ENCODE assay signal across 10 cellular contexts in the genomic region with DNA sequence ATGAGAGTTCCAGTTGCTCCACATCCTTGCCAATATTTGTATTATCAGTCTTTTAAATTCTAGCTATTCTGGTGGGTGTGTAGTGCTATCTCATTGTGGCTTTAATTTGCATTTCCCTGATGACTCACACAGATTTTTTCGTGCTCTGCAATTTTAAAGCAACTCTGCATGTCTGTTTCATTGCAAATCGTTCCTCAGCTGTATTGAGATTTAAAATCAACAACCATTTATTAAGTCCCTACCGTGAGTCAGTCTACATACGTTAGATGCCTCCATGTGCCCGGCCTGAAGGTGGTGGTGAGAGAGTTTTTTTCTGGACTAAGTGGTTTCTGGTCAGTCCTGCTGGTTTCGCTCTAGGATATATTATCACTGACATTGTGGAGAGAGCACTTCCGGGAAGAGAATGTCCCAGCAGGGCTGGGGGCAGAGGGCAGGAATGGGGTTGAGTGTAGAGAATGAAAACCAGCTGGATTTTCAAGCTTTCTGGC. TPM values are rescaled to one million over a fixed set of nuclear protein-coding genes. Genes with fewer than 3 reads are reported as not detected.
DNase-seq lines count a peak whose midpoint lies in the region; ATAC-seq and TF ChIP-seq lines count a peak whose summit lies in the region.
"Had no signal": no experiment of that assay in that cellular context is flagged by ENCODE, and none has a peak within 500 bp of the region (broad histone marks: within the 10 kb centered on the region; RNA-seq: fewer than 3 reads in every experiment).

No MANE protein-coding gene starts in this region.

- no peak overlapping the region for H3K4me3 ChIP-seq in fibroblast of mammary gland (ENCODE audit: control insufficient read depth, low read depth, low read length)

- DNase-seq in GM03348 (ENCODE audit: low spot score) (peak; percentile 32), RPMI7951 (ENCODE audit: low read depth) (peak; percentile 92), fibroblast of mammary gland (ENCODE audit: low read depth) (peak; percentile 97), renal cortical epithelial cell (ENCODE audit: low read depth) (peak; percentile 48), medulla oblongata (ENCODE audit: extremely low spot score) (no peak)
- DNase-seq: activated effector memory CD4-positive, alpha-beta T cell treated with anti-CD3 and anti-CD28 coated beads, Interleukin-2, amount 50 U/mL, for 16 hours; MV-4-11; stimulated activated CD4-positive, alpha-beta T cell treated with anti-CD3 and anti-CD28 coated beads, Interleukin-2, amount 100 ng/mL, for 48 hours had no signal

- TF ChIP-seq CTCF in fibroblast of mammary gland (conservative IDR thresholded peaks at IDR 0.05; ENCODE audit: control insufficient read depth, insufficient read depth, low read depth, low read length), result no peak

- no peak for ATAC-seq in GM21619 (IDR thresholded peaks at IDR 0.05; ENCODE audit: unreplicated experiment)
- ATAC-seq in GM19035 (IDR thresholded peaks at IDR 0.05; ENCODE audit: unreplicated experiment), result no peak

RNA-seq across cellular contexts. Expression of a gene that starts 8.4 kb away (rescaled TPM):
- total RNA-seq in RPMI7951 (2014; rRNA removed; shearing (Covaris generic)), result 120 and 150 TPM in 2 replicates
- 41.3 and 49.0 TPM in 2 replicates for total RNA-seq in renal cortical epithelial cell
